ENCODE assay signal across 8 cellular contexts in the genomic region with DNA sequence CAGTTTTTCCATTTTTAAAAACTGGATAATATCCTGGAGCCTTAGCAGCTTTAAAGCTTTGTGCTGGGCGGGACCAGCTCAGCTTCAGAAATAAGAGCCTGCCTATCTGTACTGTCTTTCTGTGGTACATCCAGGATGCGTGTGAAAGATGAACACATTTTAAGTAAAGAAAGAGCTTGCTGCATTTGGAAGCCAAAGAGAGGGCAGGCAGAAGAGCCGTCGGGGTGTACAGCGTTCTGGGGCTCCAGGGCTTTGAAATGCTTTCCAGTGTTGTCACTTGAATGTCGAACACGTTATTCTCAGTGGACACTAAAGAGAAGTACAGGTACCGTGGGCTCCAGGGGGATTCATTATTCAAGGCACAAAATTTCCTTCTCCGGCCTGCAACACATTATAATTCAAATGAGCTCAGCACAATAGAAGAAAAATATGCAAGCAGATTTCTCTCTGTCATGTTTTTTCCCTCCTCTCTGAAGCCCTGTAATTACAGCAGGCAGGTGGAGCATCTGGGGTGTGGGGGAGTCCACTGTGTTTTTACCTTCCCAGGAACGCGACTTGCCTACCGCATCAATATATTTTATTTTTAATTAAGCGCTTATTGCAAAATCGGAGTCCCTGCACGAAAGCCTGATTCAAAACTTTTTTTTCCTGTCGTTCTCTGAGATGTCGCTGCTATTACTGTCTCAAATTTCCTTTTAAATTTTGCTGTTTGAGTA.
A peak's percentile ranks its signal among the peaks of the same experiment; 100 is the strongest.
DNase-seq lines count a peak whose midpoint lies in the region; ATAC-seq and TF ChIP-seq lines count a peak whose summit lies in the region.

No MANE protein-coding gene starts in this region.

- peaks cover 3% of the 10 kb centered on the region for H3K9me3 Mint-ChIP-seq in activated B cell treated with CpG ODN at 0.5 μM for 24 hours

- H3K27ac ChIP-seq in sigmoid colon: peak overlapping the region; percentile 81 to 93 (median 84)

- CTCF ChIA-PET in activated B cell treated with CpG ODN at 0.5 μM for 24 hours (lab: Charles Lee): no interaction called here

- no peak for ATAC-seq in activated B cell treated with CpG ODN at 0.5 μM for 24 hours (ENCODE audit: low read depth)

- H3K27ac Mint-ChIP-seq in activated B cell treated with CpG ODN at 0.5 μM for 24 hours: no peak overlapping the region

- TF ChIP-seq EP300 in sigmoid colon (IDR thresholded peaks at IDR 0.05): no peak

- WGBS in sigmoid colon, 2 donors: 24 to 44% methylated on average over 17 of the region's 17 CpGs

- peak overlapping the region; percentile 63; the same call in 1 of the 2 replicates for H3K4me3 ChIP-seq in GM08714 (ENCODE audit: low read length)
- H3K4me3 ChIP-seq in sigmoid colon: peak overlapping the region; percentile 45 to 82 (median 69)

- TF ChIP-seq CTCF in activated B cell treated with CpG ODN at 0.5 μM for 24 hours (IDR thresholded peaks at IDR 0.05): no peak
- TF ChIP-seq CTCF in sigmoid colon (IDR thresholded peaks at IDR 0.05): no peak

- peaks cover 0 to 29% (median 23%) of the 10 kb centered on the region in 4 donors for H3K4me1 ChIP-seq in sigmoid colon

- no peaks in the 10 kb centered on the region for H3K36me3 ChIP-seq in sigmoid colon

- no peak for TF ChIP-seq POLR2A in sigmoid colon (IDR thresholded peaks at IDR 0.05)

- no peaks in the 10 kb centered on the region for H3K9me3 ChIP-seq in sigmoid colon

- no peaks in the 10 kb centered on the region for H3K36me3 Mint-ChIP-seq in activated B cell treated with CpG ODN at 0.5 μM for 24 hours (ENCODE audit: low read depth)

- intact Hi-C loops in activated B cell treated with CpG ODN at 0.5 μM for 24 hours (cut with micrococcal nuclease): loop anchor here (10.0 kb wide), 1 partner anchor 290 kb away; a partner anchor contains a TSS
- intact Hi-C loops in sigmoid colon (cut with DNase I): loop anchor here (2.0 to 5.0 kb wide), 3 partner anchors 213 to 463 kb away; a partner anchor contains a TSS

- H3K4me3 Mint-ChIP-seq in activated B cell treated with CpG ODN at 0.5 μM for 24 hours: peak overlapping the region; percentile 72

- H3K27me3 Mint-ChIP-seq in activated B cell treated with CpG ODN at 0.5 μM for 24 hours: peaks cover 21% of the 10 kb centered on the region

- no peaks in the 10 kb centered on the region for H3K27me3 ChIP-seq in sigmoid colon

- POLR2A ChIA-PET in activated B cell treated with CpG ODN at 0.5 μM for 24 hours (lab: Charles Lee): no interaction called here

- H3K4me1 Mint-ChIP-seq in activated B cell treated with CpG ODN at 0.5 μM for 24 hours: peaks cover 17% of the 10 kb centered on the region

- DNase-seq in activated B cell treated with CpG ODN at 0.5 μM for 24 hours (no peak), hippocampal formation (lab: John Stamatoyannopoulos, UW) (peak; percentile 15 to 48), sigmoid colon (no peak), GOT3 (lab: John Stamatoyannopoulos, UW) (no peak), NCI-H1105 treated with DMSO at 0.1 percent for 48 hours (lab: John Stamatoyannopoulos, UW) (no peak), DMS153 (lab: John Stamatoyannopoulos, UW) (no peak)
- DNase-seq in central memory CD4-positive, alpha-beta T cell: no peak

Comparison
In these comparisons a context has a peak if more than half of its experiments do, and no peak if none do; other contexts are left out.
1. DNase-seq: peak in hippocampal formation (2 of 2); none in activated B cell treated with CpG ODN at 0.5 μM for 24 hours (single experiment), sigmoid colon (single experiment), GOT3 (single experiment), NCI-H1105 treated with DMSO at 0.1 percent for 48 hours (single experiment), central memory CD4-positive, alpha-beta T cell (single experiment) and DMS153 (single experiment).